22 cellular contexts compared by ENCODE assay signal in genomic region chr7:39645482-39646407, GRCh38. TPM values are rescaled to one million over a fixed set of nuclear protein-coding genes. Genes with fewer than 3 reads are reported as not detected.
DNase-seq lines count a peak whose midpoint lies in the region; ATAC-seq, FAIRE-seq and TF ChIP-seq lines count a peak whose summit lies in the region.
"Had no signal": no experiment of that assay in that cellular context is flagged by ENCODE, and none has a peak within 500 bp of the region (broad histone marks: within the 10 kb centered on the region; RNA-seq: fewer than 3 reads in every experiment).

No MANE protein-coding gene starts in this region.

- peak overlapping the region; percentile 42 for H3K27ac Mint-ChIP-seq in stimulated activated naive CD8-positive, alpha-beta T cell treated with anti-CD3 and anti-CD28 coated beads, Interleukin-15, Interleukin-2, amounts not matched to agents 100 ng/mL and 50 ng/mL, for 24 hours
- H3K27ac Mint-ChIP-seq in immature natural killer cell: peak overlapping the region in 1 of 6 donors; percentile 36

- H3K4me3 Mint-ChIP-seq in stimulated activated naive CD8-positive, alpha-beta T cell treated with anti-CD3 and anti-CD28 coated beads, Interleukin-15, Interleukin-2, amounts not matched to agents 100 ng/mL and 50 ng/mL, for 24 hours: no peak overlapping the region
- H3K4me3 Mint-ChIP-seq in immature natural killer cell: no peak overlapping the region

- ATAC-seq in stimulated activated naive CD8-positive, alpha-beta T cell treated with anti-CD3 and anti-CD28 coated beads, Interleukin-15, Interleukin-2, amounts not matched to agents 100 U/mL and 50 U/mL, for 24 hours: no peak
- no peak for ATAC-seq in GM12878
- peak; percentile 74 for ATAC-seq in left ventricle myocardium superior
- no peak for ATAC-seq in aorta (ENCODE audit: low FRiP score)
- ATAC-seq: PC-3 had no signal

- no peaks in the 10 kb centered on the region for H3K27me3 ChIP-seq in GM12878 (replicated peaks in 1 of 2; ENCODE audit: control insufficient read depth in 2 of 2, insufficient read depth in 2 of 2, low read length in 1 of 2)
- no peaks in the 10 kb centered on the region for H3K27me3 ChIP-seq in aorta (ENCODE audit: control insufficient read depth in 1 of 2, insufficient read depth in 2 of 2, low read length in 1 of 2)
- H3K27me3 ChIP-seq: SJSA1 had no signal

- H4K20me1 ChIP-seq in GM12878 (ENCODE audit: control insufficient read depth, insufficient read depth): no peaks in the 10 kb centered on the region

- CTCF ChIA-PET in GM12878 (lab: Yijun Ruan, JAX): no interaction called here
- CTCF ChIA-PET in HEK293T (lab: Yijun Ruan, JAX): no interaction called here

- H3K9ac ChIP-seq in GM12878 (ENCODE audit: control insufficient read depth, insufficient read depth, low read length): no peak overlapping the region
- H3K9ac ChIP-seq: KMS-11 had no signal

- H3K27me3 Mint-ChIP-seq in stimulated activated naive CD8-positive, alpha-beta T cell treated with anti-CD3 and anti-CD28 coated beads, Interleukin-15, Interleukin-2, amounts not matched to agents 100 ng/mL and 50 ng/mL, for 24 hours: no peaks in the 10 kb centered on the region
- peaks cover 0 to 1% (median 0%) of the 10 kb centered on the region in 3 donors for H3K27me3 Mint-ChIP-seq in immature natural killer cell (ENCODE audit: low read depth in 3 of 3)

- no peak for TF ChIP-seq RAD21 in GM12878 (IDR thresholded peaks at IDR 0.05; ENCODE audit: insufficient read depth, low read depth, low read length)

- FAIRE-seq in GM12878 (lab: Jason Lieb, UNC): no peak
- FAIRE-seq: A204.1, GM12891 had no signal

- 97% methylated on average over 5 of the region's 5 CpGs for WGBS in GM12878 (ENCODE audit: insufficient coverage, insufficient replicate concordance, low lambda C conversion rate, missing lambda C conversion rate)
- whole genome bisulfite sequencing in aorta, 2 donors: 86 to 89% methylated on average over 5 of the region's 5 CpGs

- peaks cover 76% of the 10 kb centered on the region for H3K4me1 Mint-ChIP-seq in stimulated activated naive CD8-positive, alpha-beta T cell treated with anti-CD3 and anti-CD28 coated beads, Interleukin-15, Interleukin-2, amounts not matched to agents 100 ng/mL and 50 ng/mL, for 24 hours (ENCODE audit: low read depth)
- H3K4me1 Mint-ChIP-seq in immature natural killer cell: peaks cover 8 to 58% of the 10 kb centered on the region in 2 donors

- intact Hi-C loops in GM12878 (cut with micrococcal nuclease; ENCODE audit: unreplicated experiment): no loop called here
- intact Hi-C loops in left ventricle myocardium superior (cut with micrococcal nuclease): no loop called here
- intact Hi-C loops in aorta (cut with DNase I): no loop called here

- H3K4me1 ChIP-seq in GM12878 (ENCODE audit: control insufficient read depth, insufficient read depth, low read length) (peaks cover 4% of the 10 kb centered on the region), aorta (ENCODE audit: control insufficient read depth in 1 of 2, insufficient read depth in 2 of 2, low read length in 2 of 2) (no peaks in the 10 kb centered on the region)

- TF ChIP-seq POLR2A in GM12878 (IDR thresholded peaks at IDR 0.05; ENCODE audit: low read depth, low read length): no peak

- no peak for TF ChIP-seq EP300 in GM12878 (IDR thresholded peaks at IDR 0.05; ENCODE audit: borderline replicate concordance in 1 of 2, control insufficient read depth in 1 of 2, low read depth in 2 of 2, low read length in 2 of 2)

- H3K9me3 ChIP-seq in GM12878 (replicated peaks; ENCODE audit: control insufficient read depth, insufficient read depth, low read length) (peaks cover 2% of the 10 kb centered on the region; the same call in 1 of the 3 replicates), aorta (ENCODE audit: control insufficient read depth, low read length) (no peaks in the 10 kb centered on the region)
- H3K9me3 ChIP-seq: SJSA1 had no signal

- TF ChIP-seq CTCF in GM12878 (IDR thresholded peaks at IDR 0.05 in 2 of 3, conservative IDR thresholded peaks at IDR 0.05 in 1 of 3; ENCODE audit: control insufficient read depth in 2 of 3, extremely low read depth in 1 of 3, insufficient read depth in 1 of 3, low read depth in 3 of 3, low read length in 3 of 3): no peak

- POLR2A ChIA-PET in GM12878 (lab: Charles Lee): interaction anchor here (0.6 kb wide), 1 partner anchor 112 kb away, joined by 4 read pairs; no protein-coding TSS in a partner anchor
- POLR2A ChIA-PET in HEK293T (lab: Yijun Ruan, JAX): no interaction called here

- H3K36me3 Mint-ChIP-seq in stimulated activated naive CD8-positive, alpha-beta T cell treated with anti-CD3 and anti-CD28 coated beads, Interleukin-15, Interleukin-2, amounts not matched to agents 100 ng/mL and 50 ng/mL, for 24 hours (ENCODE audit: low read depth): peaks cover 13% of the 10 kb centered on the region
- peaks cover 0 to 3% (median 0%) of the 10 kb centered on the region in 3 donors for H3K36me3 Mint-ChIP-seq in immature natural killer cell

- H3K27ac ChIP-seq in GM12878 (ENCODE audit: control insufficient read depth, insufficient read depth) (no peak overlapping the region), aorta (ENCODE audit: low read depth in 1 of 2, low read length in 2 of 2) (no peak overlapping the region)
- H3K27ac ChIP-seq: KMS-11, RWPE1, SJSA1 had no signal

- in situ Hi-C loops in GM12878 (cut with MboI): no loop called here

- H3K36me3 ChIP-seq in GM12878 (ENCODE audit: control insufficient read depth in 2 of 2, insufficient read depth in 2 of 2, low read length in 1 of 2): peaks cover 0 to 5% of the 10 kb centered on the region in 2 experiments; a peak in 1 of 4 replicates
- no peaks in the 10 kb centered on the region for H3K36me3 ChIP-seq in aorta (ENCODE audit: control insufficient read depth in 1 of 2, insufficient read depth in 2 of 2, low read length in 1 of 2)

- peaks cover 29% of the 10 kb centered on the region for H3K79me2 ChIP-seq in GM12878 (ENCODE audit: control insufficient read depth, insufficient read depth, low read length)

- no peaks in the 10 kb centered on the region for H3K9me3 Mint-ChIP-seq in stimulated activated naive CD8-positive, alpha-beta T cell treated with anti-CD3 and anti-CD28 coated beads, Interleukin-15, Interleukin-2, amounts not matched to agents 100 ng/mL and 50 ng/mL, for 24 hours
- no peaks in the 10 kb centered on the region for H3K9me3 Mint-ChIP-seq in immature natural killer cell

- RAD21 ChIA-PET in GM12878 (lab: Charles Lee; ENCODE audit: unreplicated experiment): no interaction called here

- TSS peak; percentile 2 for BruUV-seq in GM12878 (replicated peaks; lab: Mats Ljungman, UMichigan)

- no peak overlapping the region for H3K4me2 ChIP-seq in GM12878 (ENCODE audit: control insufficient read depth, insufficient read depth)
- H3K4me2 ChIP-seq: KMS-11 had no signal

- DNase-seq in stimulated activated naive CD8-positive, alpha-beta T cell treated with anti-CD3 and anti-CD28 coated beads, Interleukin-15, Interleukin-2, amounts not matched to agents 100 U/mL and 50 U/mL, for 24 hours: no peak
- DNase-seq in GM12878 (ENCODE audit: low read depth, low spot score) (no peak), left ventricle myocardium superior (peak; percentile 28), HEK293T (ENCODE audit: extremely low spot score) (no peak), NCI-H2227 (lab: John Stamatoyannopoulos, UW; ENCODE audit: unreplicated experiment) (no peak), immature natural killer cell (no peak), aorta (no peak)
- DNase-seq: C1 segment of cervical spinal cord, GDM1, H7, NCI-H1436, NCI-H2029, NCI-H2171, NCI-H510A, NCI-H774, PC-3 had no signal

- SMC1A ChIA-PET in GM12878 (lab: Charles Lee; ENCODE audit: uncharacterized antibody, unreplicated experiment): interaction anchor here (0.6 to 1.8 kb wide), 3 partner anchors 8 to 88 kb away, joined by 3 to 5 read pairs (median 3); no protein-coding TSS in a partner anchor

- H2AFZ ChIP-seq in GM12878 (ENCODE audit: control insufficient read depth, low read depth, low read length): no peak overlapping the region

- H3K4me3 ChIP-seq in GM12878: no peak overlapping the region
- H3K4me3 ChIP-seq in aorta (ENCODE audit: low read length in 2 of 2): no peak overlapping the region
- H3K4me3 ChIP-seq: SJSA1 had no signal

TF ChIP-seq in HEK293T, 16 proteins besides CTCF, POLR2A, EP300 and RAD21 (continues in another document):
- no peak for TF ChIP-seq LEF1 (IDR thresholded peaks at IDR 0.05; ENCODE audit: borderline replicate concordance)
- no peak for TF ChIP-seq FOXM1 (IDR thresholded peaks at IDR 0.05; ENCODE audit: borderline replicate concordance)
- no peak for TF ChIP-seq FOXK2 (IDR thresholded peaks at IDR 0.05)
- no peak for TF ChIP-seq FOXA1 (IDR thresholded peaks at IDR 0.05)
- TF ChIP-seq SP1 (IDR thresholded peaks at IDR 0.05): no peak
- no peak for TF ChIP-seq ARNT (IDR thresholded peaks at IDR 0.05)
- TF ChIP-seq NFRKB (IDR thresholded peaks at IDR 0.05): no peak
- TF ChIP-seq SUZ12 (IDR thresholded peaks at IDR 0.05): no peak
- no peak for TF ChIP-seq CTBP1 (IDR thresholded peaks at IDR 0.05; ENCODE audit: borderline replicate concordance)
- TF ChIP-seq BHLHE40 (IDR thresholded peaks at IDR 0.05; ENCODE audit: borderline replicate concordance): no peak

RNA-seq across cellular contexts. Expression of gene RALA, which starts 22.4 kb away (rescaled TPM):
- 14.2 and 15.5 TPM in 2 replicates for total RNA-seq in GM12878 (2013; cell fraction: nucleolus; rRNA removed)
- 7.5 and 8.7 TPM in 2 replicates for total RNA-seq in GM12878 (2014; rRNA removed)
- 23.5 and 26.3 TPM in 2 replicates for total RNA-seq in GM12878 (2014; rRNA removed; fragmentation: Illumina TruSeq; extraction: Trizol)
- 22.7 and 27.8 TPM in 2 replicates for total RNA-seq in GM12878 (2021)
- polyA plus RNA-seq in GM12878 (2011; ENCODE audit: low read depth): 11.7 TPM
- 34.6 and 40.7 TPM in 2 replicates for polyA plus RNA-seq in GM12878 (2011; rRNA removed)
- 11.8 and 12.1 TPM in 2 replicates for polyA plus RNA-seq in GM12878 (2011; cell fraction: cytosol; rRNA removed)
- polyA plus RNA-seq in GM12878 (2011; cell fraction: nucleus; rRNA removed): 9.0 and 11.2 TPM in 2 replicates
- 19.9 and 20.0 TPM in 2 replicates for polyA plus RNA-seq in GM12878 (2012)
- polyA plus RNA-seq in GM12878 (2014; fragmentation: Illumina TruSeq; extraction: Trizol): 29.9 and 38.2 TPM in 2 replicates
- polyA plus RNA-seq in GM12878 (2014; fragmentation: Nextera tagmentation; extraction: Ambion mirVana): 10 to 100 TPM in 1 of 2 experiments, 1 to 10 TPM in 1; 8.1 to 13.3 TPM
- polyA plus RNA-seq in GM12878 (2014; rRNA removed): 17.8 and 20.6 TPM in 2 replicates
- polyA plus RNA-seq in GM12878 (2016; fragmentation: Nextera tagmentation; extraction: Ambion mirVana): 10 to 100 TPM; 48.8 to 53.3 TPM
- 19.5 and 38.1 TPM in 2 replicates for polyA minus RNA-seq in GM12878 (2011; rRNA and poly(A)+ RNA removed)
- polyA minus RNA-seq in GM12878 (2011; cell fraction: cytosol; rRNA and poly(A)+ RNA removed): 13.4 and 14.6 TPM in 2 replicates
- 13.9 and 33.6 TPM in 2 replicates for polyA minus RNA-seq in GM12878 (2011; cell fraction: nucleus; rRNA and poly(A)+ RNA removed)
- 38.0 TPM for total RNA-seq in left ventricle myocardium superior
- polyA plus RNA-seq in immature natural killer cell: 10 to 100 TPM; 28.9 to 33.7 (median 28.9) TPM
- 10 to 100 TPM; 16.4 to 22.1 TPM for total RNA-seq in aorta
- 10 to 100 TPM in 1 of 2 donors, 1 to 10 TPM in 1; 9.6 to 27.2 TPM for polyA plus RNA-seq in aorta
